16 cellular contexts compared by ENCODE assay signal in genomic region chr6:167851349-167851952, GRCh38. TPM values are rescaled to one million over a fixed set of nuclear protein-coding genes. Genes with fewer than 3 reads are reported as not detected.
DNase-seq lines count a peak whose midpoint lies in the region; ATAC-seq and TF ChIP-seq lines count a peak whose summit lies in the region.
"Had no signal": no experiment of that assay in that cellular context is flagged by ENCODE, and none has a peak within 500 bp of the region (broad histone marks: within the 10 kb centered on the region; RNA-seq: fewer than 3 reads in every experiment).

No MANE protein-coding gene starts in this region.

- no peaks in the 10 kb centered on the region for H3K27me3 ChIP-seq in lung (ENCODE audit: control insufficient read depth, insufficient read depth)

- H3K27me3 Mint-ChIP-seq in WTC11 (ENCODE audit: low read depth), result no peaks in the 10 kb centered on the region
- H3K27me3 Mint-ChIP-seq: stimulated activated memory B cell treated with anti-CD40 and anti-IgM and Interleukin-4, amounts not matched to agents 10 μg/mL and 1 μg/mL and 100 μg/mL, for 72 hours had no signal

- CTCF ChIA-PET in WTC11 (lab: Charles Lee), result interaction anchor here (1.0 kb wide), 1 partner anchor 9 kb away, joined by 6 read pairs; no protein-coding TSS in a partner anchor
- CTCF ChIA-PET in RWPE1 (lab: Yijun Ruan, JAX), result no interaction called here

- H3K4me1 Mint-ChIP-seq in WTC11, result peaks cover 85% of the 10 kb centered on the region

- POLR2A ChIA-PET in WTC11 (lab: Charles Lee), result no interaction called here
- POLR2A ChIA-PET in RWPE1 (lab: Yijun Ruan, JAX; ENCODE audit: low non-redundant PET), result no interaction called here

- DNase-seq in DMS79 treated with DMSO at 0.1 percent for 48 hours (lab: John Stamatoyannopoulos, UW) (peak; percentile 71), M059J (ENCODE audit: low read depth) (peak; percentile 20), WTC11 (ENCODE audit: low spot score) (no peak), lung (ENCODE audit: low spot score) (no peak), RWPE1 (ENCODE audit: low spot score) (no peak)
- no peak for DNase-seq in activated CD4-positive, alpha-beta T cell treated with anti-CD3 and anti-CD28 coated beads for 1 hour
- DNase-seq: activated CD4-positive, alpha-beta T cell treated with anti-CD3 and anti-CD28 coated beads, Interleukin-2, amount 50 U/mL, for 4 hours; amygdala; dermis blood vessel endothelial cell; NCI-H446; retina; stimulated activated CD4-positive, alpha-beta T cell treated with anti-CD3 and anti-CD28 coated beads, Interleukin-4, amount 100 ng/mL, for 24 hours had no signal

- peak overlapping the region; percentile 100 for H3K27ac Mint-ChIP-seq in WTC11
- H3K27ac Mint-ChIP-seq: activated T-helper 1 cell treated with anti-CD3 and anti-CD28 coated beads, Interleukin-12 subunit alpha, Interleukin-12 subunit beta, Interleukin-2, Interleukin-4 antibody, amounts not matched to agents 30 ng/mL and 10 ng/mL and 1 ng/mL, durations not matched to agents 14 hours and 24 hours and 36 hours; stimulated activated memory B cell treated with anti-CD40 and anti-IgM and Interleukin-4, amounts not matched to agents 10 μg/mL and 1 μg/mL and 100 μg/mL, for 72 hours had no signal

- no peaks in the 10 kb centered on the region for H3K9me3 Mint-ChIP-seq in WTC11
- H3K9me3 Mint-ChIP-seq: activated T-helper 1 cell treated with anti-CD3 and anti-CD28 coated beads, Interleukin-12 subunit alpha, Interleukin-12 subunit beta, Interleukin-2, Interleukin-4 antibody, amounts not matched to agents 30 ng/mL and 10 ng/mL and 1 ng/mL, durations not matched to agents 14 hours and 24 hours and 36 hours; stimulated activated memory B cell treated with anti-CD40 and anti-IgM and Interleukin-4, amounts not matched to agents 10 μg/mL and 1 μg/mL and 100 μg/mL, for 72 hours had no signal

- H3K4me1 ChIP-seq in lung (ENCODE audit: control insufficient read depth in 2 of 2, insufficient read depth in 2 of 2, low read length in 2 of 2), result peaks cover 0 to 20% of the 10 kb centered on the region in 2 donors

- no peaks in the 10 kb centered on the region for H3K36me3 Mint-ChIP-seq in WTC11

- H3K27ac ChIP-seq in lung (ENCODE audit: low read depth in 1 of 2, low read length in 1 of 2) (no peak overlapping the region), RWPE1 (no peak overlapping the region)

- no peak overlapping the region for H3K4me3 ChIP-seq in lung

- WGBS in lung, 2 donors, result 74 to 75% methylated on average over 2 of the region's 2 CpGs

- H3K36me3 ChIP-seq in lung (ENCODE audit: control insufficient read depth in 2 of 2, insufficient read depth in 2 of 2, low read length in 2 of 2), result no peaks in the 10 kb centered on the region

- H3K9me3 ChIP-seq in lung (ENCODE audit: control insufficient read depth in 2 of 2, insufficient read depth in 1 of 2, low read length in 1 of 2), result no peaks in the 10 kb centered on the region

- no peak for TF ChIP-seq CTCF in WTC11 (IDR thresholded peaks at IDR 0.05)
- TF ChIP-seq CTCF in lung (IDR thresholded peaks at IDR 0.05; ENCODE audit: control extremely low read depth, extremely low read depth), result no peak
- no peak for TF ChIP-seq CTCF in RWPE1 (conservative IDR thresholded peaks at IDR 0.05; ENCODE audit: low read depth)

- H3K4me3 Mint-ChIP-seq in WTC11, result no peak overlapping the region
- H3K4me3 Mint-ChIP-seq: activated T-helper 1 cell treated with anti-CD3 and anti-CD28 coated beads, Interleukin-12 subunit alpha, Interleukin-12 subunit beta, Interleukin-2, Interleukin-4 antibody, amounts not matched to agents 30 ng/mL and 10 ng/mL and 1 ng/mL, durations not matched to agents 14 hours and 24 hours and 36 hours; stimulated activated memory B cell treated with anti-CD40 and anti-IgM and Interleukin-4, amounts not matched to agents 10 μg/mL and 1 μg/mL and 100 μg/mL, for 72 hours had no signal

- no peak for ATAC-seq in WTC11
- peak; percentile 38 for ATAC-seq in lung (ENCODE audit: insufficient read depth, low FRiP score)
- no peak for ATAC-seq in HG02870 (IDR thresholded peaks at IDR 0.05; ENCODE audit: unreplicated experiment)
- ATAC-seq in GM19397 (IDR thresholded peaks at IDR 0.05; ENCODE audit: unreplicated experiment), result no peak
- ATAC-seq: stimulated activated memory B cell treated with anti-CD40 and anti-IgM and Interleukin-4, amounts not matched to agents 10 μg/mL and 1 μg/mL and 100 μg/mL, for 72 hours had no signal

TF ChIP-seq in WTC11, 78 proteins besides CTCF, POLR2A, EP300 and RAD21 (continues in another document):
- TF ChIP-seq NFE2L1 (CRISPR knock-in tag; IDR thresholded peaks at IDR 0.05) (no peak), CDX4 (CRISPR knock-in tag; IDR thresholded peaks at IDR 0.05; ENCODE audit: borderline replicate concordance) (no peak), SMAD3 (CRISPR knock-in tag; IDR thresholded peaks at IDR 0.05; ENCODE audit: borderline replicate concordance) (no peak), IRF1 (CRISPR knock-in tag; IDR thresholded peaks at IDR 0.05) (no peak), FOXP1 (CRISPR knock-in tag; IDR thresholded peaks at IDR 0.05; ENCODE audit: borderline replicate concordance) (no peak), CBFB (CRISPR knock-in tag; IDR thresholded peaks at IDR 0.05; ENCODE audit: low read depth) (no peak), ZNF512 (CRISPR knock-in tag; IDR thresholded peaks at IDR 0.05; ENCODE audit: borderline replicate concordance) (no peak), AFF4 (CRISPR knock-in tag; IDR thresholded peaks at IDR 0.05; ENCODE audit: borderline replicate concordance) (no peak), ATF3 (CRISPR knock-in tag; conservative IDR thresholded peaks at IDR 0.05) (no peak), ZNF416 (CRISPR knock-in tag; IDR thresholded peaks at IDR 0.05) (no peak), CREM (CRISPR knock-in tag; IDR thresholded peaks at IDR 0.05) (no peak)

RNA-seq across cellular contexts. Expression of gene AFDN, which starts 24.7 kb away (rescaled TPM):
- total RNA-seq in M059J (2014; rRNA removed; shearing (Covaris generic)), result 17.1 and 32.3 TPM in 2 replicates
- 181 to 182 TPM (median 182 TPM) in 3 replicates for total RNA-seq in WTC11 (2021)
- total RNA-seq in lung, result 100 to 1,000 TPM; 185 to 407 TPM
- polyA plus RNA-seq in lung, result 10 to 100 TPM; 47.6 to 49.8 TPM

Comparison
In these comparisons a context has a peak if more than half of its experiments do, and no peak if none do; other contexts are left out.
1. DNase-seq: peak in DMS79 treated with DMSO at 0.1 percent for 48 hours (single experiment) and M059J (single experiment); none in WTC11 (single experiment), lung (single experiment), RWPE1 (single experiment) and activated CD4-positive, alpha-beta T cell treated with anti-CD3 and anti-CD28 coated beads for 1 hour (single experiment).